8 cellular contexts compared by ENCODE assay signal in genomic region chr2:27409321-27410073, GRCh38. TPM values are rescaled to one million over a fixed set of nuclear protein-coding genes. Genes with fewer than 3 reads are reported as not detected.
DNase-seq lines count a peak whose midpoint lies in the region; ATAC-seq and TF ChIP-seq lines count a peak whose summit lies in the region.

TSS of gene PPM1G (minus strand) at chr2:27409591. CDS start at chr2:27409422, 169 bp downstream.

- peak within 1 kb of the TSS; percentile 89 for H3K4me3 Mint-ChIP-seq in activated T-helper 17 cell treated with anti-CD3 and anti-CD28 coated beads, Interleukin-2, amount 50 U/mL, for 72 hours
- peak within 1 kb of the TSS; percentile 87 to 95 (median 93) for H3K4me3 Mint-ChIP-seq in naive thymus-derived CD8-positive, alpha-beta T cell

- peak within 1 kb of the TSS; percentile 94 for H2AFZ ChIP-seq in fibroblast of lung (ENCODE audit: low read length)

- no peaks in the 10 kb centered on the region for H3K4me1 ChIP-seq in fibroblast of lung (ENCODE audit: control insufficient read depth, extremely low read depth, insufficient read depth, low read length)

- H3K36me3 ChIP-seq in fibroblast of lung (ENCODE audit: control insufficient read depth, insufficient read depth, low read length): no peaks in the 10 kb centered on the region

- H3K27me3 ChIP-seq in fibroblast of lung (ENCODE audit: control insufficient read depth, insufficient read depth, low read length): no peaks in the 10 kb centered on the region

- H3K9ac ChIP-seq in fibroblast of lung (ENCODE audit: insufficient read depth, low read length): peak within 1 kb of the TSS; percentile 85

- POLR2A ChIA-PET in RWPE1 (lab: Yijun Ruan, JAX; ENCODE audit: low non-redundant PET): interaction anchor here (1.0 to 1.1 kb wide), 3 partner anchors 15 to 94 kb away, joined by 4 to 7 read pairs (median 4); partner anchors contain the start of gene NRBP1
- POLR2A ChIA-PET in naive thymus-derived CD8-positive, alpha-beta T cell (lab: Charles Lee): interaction anchor here (0.6 to 3.4 kb wide), 18 partner anchors 11 to 254 kb away, joined by 3 to 58 read pairs (median 6); partner anchors contain the start of genes ATRAID, CCDC121, EIF2B4 and GPN1

- H3K27ac ChIP-seq in RWPE1: peak within 1 kb of the TSS; percentile 88
- peak within 1 kb of the TSS; percentile 83 for H3K27ac ChIP-seq in fibroblast of lung (ENCODE audit: insufficient read depth, low read length)

- peak within 1 kb of the TSS; percentile 92 for H3K4me2 ChIP-seq in fibroblast of lung (ENCODE audit: extremely low read depth, insufficient read depth, low read length)

- H4K20me1 ChIP-seq in fibroblast of lung (ENCODE audit: control insufficient read depth, extremely low read depth, insufficient read depth, low read length): no peaks in the 10 kb centered on the region

- H3K9me3 Mint-ChIP-seq in activated T-helper 17 cell treated with anti-CD3 and anti-CD28 coated beads, Interleukin-2, amount 50 U/mL, for 72 hours: peaks cover 4% of the 10 kb centered on the region
- no peaks in the 10 kb centered on the region for H3K9me3 Mint-ChIP-seq in naive thymus-derived CD8-positive, alpha-beta T cell

- ATAC-seq in activated T-helper 17 cell treated with anti-CD3 and anti-CD28 coated beads, Interleukin-2, amount 50 U/mL, for 72 hours (replicated peaks): peak; percentile 99
- peak; percentile 94 to 96 for ATAC-seq in naive thymus-derived CD8-positive, alpha-beta T cell

- peaks cover 4% of the 10 kb centered on the region for H3K27me3 Mint-ChIP-seq in activated T-helper 17 cell treated with anti-CD3 and anti-CD28 coated beads, Interleukin-2, amount 50 U/mL, for 72 hours
- peaks cover 0 to 5% (median 2%) of the 10 kb centered on the region in 5 donors for H3K27me3 Mint-ChIP-seq in naive thymus-derived CD8-positive, alpha-beta T cell

- peak; percentile 92 for DNase-seq in EL
- DNase-seq in H4 (ENCODE audit: low spot score): peak; percentile 81
- peak; percentile 96 for DNase-seq in LoVo (ENCODE audit: low spot score)
- peak; percentile 92 for DNase-seq in RWPE1 (ENCODE audit: low spot score)
- peak; percentile 88 to 89 for DNase-seq in fibroblast of lung (ENCODE audit: low read depth in 2 of 2)
- DNase-seq in naive thymus-derived CD8-positive, alpha-beta T cell: peak; percentile 92 to 97 (median 95)
- peak; percentile 90 to 94 (median 92) for DNase-seq in stimulated activated naive CD4-positive, alpha-beta T cell (lab: John Stamatoyannopoulos, UW)

- peaks cover 42% of the 10 kb centered on the region for H3K79me2 ChIP-seq in fibroblast of lung (ENCODE audit: control insufficient read depth, insufficient read depth, low read length)

- CTCF ChIA-PET in RWPE1 (lab: Yijun Ruan, JAX): interaction anchor here (0.6 to 2.9 kb wide), 2 partner anchors 20 to 30 kb away, joined by 4 to 19 read pairs; partner anchors contain the start of gene NRBP1

- H3K36me3 Mint-ChIP-seq in activated T-helper 17 cell treated with anti-CD3 and anti-CD28 coated beads, Interleukin-2, amount 50 U/mL, for 72 hours (ENCODE audit: low read depth): peaks cover 40% of the 10 kb centered on the region
- H3K36me3 Mint-ChIP-seq in naive thymus-derived CD8-positive, alpha-beta T cell: peaks cover 0 to 19% (median 0%) of the 10 kb centered on the region in 3 donors

- no peaks in the 10 kb centered on the region for H3K9me3 ChIP-seq in fibroblast of lung (ENCODE audit: control insufficient read depth, insufficient read depth, low read depth, low read length)

- TF ChIP-seq CTCF in RWPE1 (conservative IDR thresholded peaks at IDR 0.05; ENCODE audit: low read depth): no peak
- TF ChIP-seq CTCF in fibroblast of lung (conservative IDR thresholded peaks at IDR 0.05 in 1 of 2, IDR thresholded peaks at IDR 0.05 in 1 of 2; ENCODE audit: low read depth in 1 of 2, low read length in 2 of 2): no peak

- H3K4me3 ChIP-seq in fibroblast of lung (replicated peaks in 1 of 4; ENCODE audit: control extremely low read depth in 1 of 4, insufficient read depth in 1 of 4, low read depth in 3 of 4, low read length in 4 of 4): peak within 1 kb of the TSS; percentile 85 to 95 (median 88)

- H3K27ac Mint-ChIP-seq in activated T-helper 17 cell treated with anti-CD3 and anti-CD28 coated beads, Interleukin-2, amount 50 U/mL, for 72 hours: peak within 1 kb of the TSS; percentile 87
- H3K27ac Mint-ChIP-seq in naive thymus-derived CD8-positive, alpha-beta T cell: peak within 1 kb of the TSS; percentile 83 to 98 (median 96)

- peaks cover 15% of the 10 kb centered on the region for H3K4me1 Mint-ChIP-seq in activated T-helper 17 cell treated with anti-CD3 and anti-CD28 coated beads, Interleukin-2, amount 50 U/mL, for 72 hours
- H3K4me1 Mint-ChIP-seq in naive thymus-derived CD8-positive, alpha-beta T cell: peaks cover 19 to 43% (median 35%) of the 10 kb centered on the region in 4 donors

RNA-seq across cellular contexts. Expression of gene PPM1G, which starts in this region (rescaled TPM):
- 72.0 and 81.7 TPM in 2 replicates for total RNA-seq in H4 (2014; rRNA removed; shearing (Covaris generic))
- total RNA-seq in activated T-helper 17 cell treated with anti-CD3 and anti-CD28 coated beads, Interleukin-2, amount 50 U/mL, for 72 hours: 100 to 1,000 TPM in 1 of 2 donors, 10 to 100 TPM in 1; 67.0 to 158 TPM
- 63.4 and 67.0 TPM in 2 replicates for total RNA-seq in fibroblast of lung
- 54.7 and 85.4 TPM in 2 replicates for polyA plus RNA-seq in fibroblast of lung
- 68.1 and 109 TPM in 2 replicates for polyA plus RNA-seq in fibroblast of lung (2012)
- polyA minus RNA-seq in fibroblast of lung (ENCODE audit: low replicate concordance): 37.9 and 63.0 TPM in 2 replicates
- total RNA-seq in naive thymus-derived CD8-positive, alpha-beta T cell: 10 to 100 TPM; 46.3 to 48.4 TPM
- 10 to 100 TPM; 57.1 to 85.2 (median 66.1) TPM for polyA plus RNA-seq in naive thymus-derived CD8-positive, alpha-beta T cell

Comparison
In these comparisons a context has a peak if more than half of its experiments do, and no peak if none do; other contexts are left out.
1. Peak in every context shown above with its lines: DNase-seq, ATAC-seq, H3K4me3 ChIP-seq and H3K27ac ChIP-seq.